ENCODE assay signal across 20 cellular contexts in the genomic region with DNA sequence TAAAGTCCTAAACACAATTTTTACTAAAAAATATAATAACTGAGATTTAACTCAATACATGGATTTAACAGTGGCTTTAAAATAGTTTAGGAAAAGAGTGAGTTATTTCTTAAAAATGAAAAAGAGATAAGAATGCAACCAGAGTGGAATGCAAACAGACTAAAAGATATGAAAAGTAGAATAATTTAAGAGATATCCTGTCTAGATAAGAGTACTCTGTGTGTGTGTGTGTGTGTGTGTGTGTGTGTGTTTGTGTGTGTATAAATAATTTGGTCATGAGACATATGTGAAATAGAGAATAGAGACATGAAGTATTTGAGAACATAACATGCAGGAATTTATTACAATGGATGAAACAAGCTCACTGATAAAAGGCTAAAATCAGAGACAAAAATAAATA.
"Had no signal": no experiment of that assay in that cellular context is flagged by ENCODE, and none has a peak within 500 bp of the region (broad histone marks: within the 10 kb centered on the region; RNA-seq: fewer than 3 reads in every experiment).

No MANE protein-coding gene starts in this region.

- H3K27ac ChIP-seq: dorsolateral prefrontal cortex, epithelial cell of prostate, esophagus muscularis mucosa, foreskin keratinocyte, left ventricle myocardium inferior, lower lobe of right lung, upper lobe of left lung, uterus had no signal

- DNase-seq: cortex of kidney; dorsolateral prefrontal cortex; effector CD8-positive, alpha-beta T cell; immature natural killer cell; kidney; left cardiac atrium; left ventricle myocardium inferior; lower lobe of right lung; natural killer cell; posterior cingulate gyrus; small intestine; stimulated activated CD4-positive, alpha-beta T cell treated with anti-CD3 and anti-CD28 coated beads, Interleukin-12 subunit alpha, Interleukin-12 subunit beta, amount 100 ng/mL, for 4 hours; stimulated activated naive CD4-positive, alpha-beta T cell treated with Interleukin-2 at 50 U/mL for 16 hours; upper lobe of left lung; uterus had no signal

- H3K9me3 ChIP-seq: esophagus muscularis mucosa, left ventricle myocardium inferior, lower lobe of right lung, upper lobe of left lung had no signal

- H3K27me3 ChIP-seq: dorsolateral prefrontal cortex, esophagus muscularis mucosa, foreskin keratinocyte, upper lobe of left lung, uterus had no signal

- H3K4me3 ChIP-seq: dorsolateral prefrontal cortex, esophagus muscularis mucosa, left ventricle myocardium inferior, lower lobe of right lung, upper lobe of left lung, uterus had no signal

- H3K4me1 ChIP-seq: esophagus muscularis mucosa, foreskin keratinocyte, left ventricle myocardium inferior, lower lobe of right lung, upper lobe of left lung, uterus had no signal

- H3K36me3 ChIP-seq: esophagus muscularis mucosa, left ventricle myocardium inferior, lower lobe of right lung, upper lobe of left lung, uterus had no signal

- FAIRE-seq: endometrium, small intestine had no signal

- ATAC-seq: foreskin keratinocyte, left cardiac atrium, lower lobe of right lung, natural killer cell, sciatic nerve had no signal
